8 cellular contexts compared by ENCODE assay signal in genomic region chr12:29783773-29784666, GRCh38. TPM values are rescaled to one million over a fixed set of nuclear protein-coding genes. Genes with fewer than 3 reads are reported as not detected.
DNase-seq lines count a peak whose midpoint lies in the region; ATAC-seq and TF ChIP-seq lines count a peak whose summit lies in the region.

TSS of gene TMTC1 (minus strand) at chr12:29783942. CDS start at chr12:29783751, 191 bp downstream.

- no peaks in the 10 kb centered on the region for H3K36me3 Mint-ChIP-seq in T-cell

- DNase-seq in T-cell: no peak
- peak; percentile 76 for DNase-seq in fibroblast of gingiva (ENCODE audit: low read depth)
- DNase-seq in uterus: peak; percentile 74 to 75

- H3K9ac ChIP-seq in ES-I3 (ENCODE audit: low read depth, low read length): peak within 1 kb of the TSS; percentile 82

- peaks cover 28 to 41% of the 10 kb centered on the region in 2 donors for H3K27me3 Mint-ChIP-seq in T-cell

- ATAC-seq in HG03045 (IDR thresholded peaks at IDR 0.05; ENCODE audit: unreplicated experiment) (peak; percentile 24), T-cell (replicated peaks in 1 of 4) (no peak), GM18867 (IDR thresholded peaks at IDR 0.05; ENCODE audit: unreplicated experiment) (no peak), GM21367 (IDR thresholded peaks at IDR 0.05; ENCODE audit: unreplicated experiment) (no peak)

- peak within 1 kb of the TSS in 2 of 3 donors; percentile 17 to 52 for H3K4me3 Mint-ChIP-seq in T-cell

- intact Hi-C loops in uterus (cut with DNase I; ENCODE audit: low total_unique reads): no loop called here

- peaks cover 0 to 8% (median 0%) of the 10 kb centered on the region in 3 donors for H3K9me3 Mint-ChIP-seq in T-cell

- H3K27me3 ChIP-seq in muscle layer of duodenum (ENCODE audit: low read depth, low read length): no peaks in the 10 kb centered on the region
- H3K27me3 ChIP-seq in uterus: no peaks in the 10 kb centered on the region

- H3K27ac Mint-ChIP-seq in T-cell: no peak within 1 kb of the TSS

- POLR2A ChIA-PET in T-cell (lab: Charles Lee): no interaction called here

- H3K27ac ChIP-seq in muscle layer of duodenum (ENCODE audit: low read length) (peak within 1 kb of the TSS; percentile 70), uterus (peak within 1 kb of the TSS; percentile 82 to 84)

- H3K4me3 ChIP-seq in muscle layer of duodenum (ENCODE audit: low read depth in 1 of 2, low read length in 2 of 2) (peak within 1 kb of the TSS; percentile 70 to 89), uterus (peak within 1 kb of the TSS; percentile 63 to 64)

- peaks cover 0 to 7% (median 4%) of the 10 kb centered on the region in 3 donors for H3K4me1 Mint-ChIP-seq in T-cell

- CTCF ChIA-PET in T-cell (lab: Charles Lee): no interaction called here

- H3K36me3 ChIP-seq in ES-I3 (ENCODE audit: insufficient read depth, low read length): no peaks in the 10 kb centered on the region
- no peaks in the 10 kb centered on the region for H3K36me3 ChIP-seq in muscle layer of duodenum (ENCODE audit: control insufficient read depth in 1 of 2, insufficient read depth in 2 of 2, low read length in 2 of 2)
- H3K36me3 ChIP-seq in uterus: no peaks in the 10 kb centered on the region

- 0 out of 2 replicates have a peak, but pooled peaks cover 2% of the 10 kb centered on the region for H3K9me3 ChIP-seq in ES-I3 (ENCODE audit: control insufficient read depth, insufficient read depth, low read length)
- H3K9me3 ChIP-seq in muscle layer of duodenum (ENCODE audit: control insufficient read depth in 1 of 2, low read length in 2 of 2): no peaks in the 10 kb centered on the region
- H3K9me3 ChIP-seq in uterus: no peaks in the 10 kb centered on the region

- TF ChIP-seq CTCF in uterus (IDR thresholded peaks at IDR 0.05): no peak

- peak; percentile 70 to 82 for TF ChIP-seq POLR2A in uterus (IDR thresholded peaks at IDR 0.05)

- H3K4me1 ChIP-seq in ES-I3 (ENCODE audit: insufficient read depth, low read length) (peaks cover 9% of the 10 kb centered on the region; the same call in 1 of the 2 replicates), muscle layer of duodenum (ENCODE audit: control insufficient read depth in 1 of 2, insufficient read depth in 2 of 2, low read length in 2 of 2) (peaks cover 0 to 8% of the 10 kb centered on the region in 2 donors), uterus (no peaks in the 10 kb centered on the region)

RNA-seq across cellular contexts. Expression of gene TMTC1, which starts in this region (rescaled TPM):
- total RNA-seq in T-cell: under 1 TPM in 4 of 5 donors, not detected in 1; 0.10 to 0.44 (median 0.29) TPM
- total RNA-seq in uterus: 10 to 100 TPM; 20.5 to 80.6 (median 67.1) TPM

Comparison
In these comparisons a context has a peak if more than half of its experiments do, and no peak if none do; other contexts are left out.
1. RNA of gene TMTC1 (total RNA-seq): 20.5 to 80.6 TPM in uterus; 0.10 to 0.44 TPM in T-cell; every median in the first group is over 10 times any median in the second.
2. DNase-seq: peak in fibroblast of gingiva (single experiment) and uterus (2 of 2); none in T-cell (0 of 34).